In genomic region chr18:31942301-31942998, GRCh38 we compare ENCODE assay signal across 1 cellular context.
TF ChIP-seq lines count a peak whose summit lies in the region.

No MANE protein-coding gene starts in this region.

TF ChIP-seq in HepG2, 621 proteins besides CTCF, POLR2A, EP300 and RAD21 (continued from another document):
- peak; percentile 13; the same call in 1 of the 2 replicates for TF ChIP-seq ZBTB10 (CRISPR knock-in tag; IDR thresholded peaks at IDR 0.05; ENCODE audit: borderline replicate concordance)
- no peak for TF ChIP-seq GATAD1 (CRISPR knock-in tag; IDR thresholded peaks at IDR 0.05)
- no peak for TF ChIP-seq ZNF569 (CRISPR knock-in tag; IDR thresholded peaks at IDR 0.05; ENCODE audit: borderline replicate concordance)
- TF ChIP-seq ZNF839 (CRISPR knock-in tag; IDR thresholded peaks at IDR 0.05; ENCODE audit: borderline replicate concordance) = 0 out of 2 replicates have a peak, but pooled peaks have one; percentile 0
- no peak for TF ChIP-seq EHMT2 (IDR thresholded peaks at IDR 0.05; ENCODE audit: borderline replicate concordance, low read depth, low read length)
- TF ChIP-seq KDM5A (IDR thresholded peaks at IDR 0.05; ENCODE audit: borderline replicate concordance, low read length) = no peak
- 0 out of 2 replicates have a peak, but pooled peaks have one; percentile 4 for TF ChIP-seq PHF8 (CRISPR knock-in tag; IDR thresholded peaks at IDR 0.05)
